Comparison of ENCODE assay signal across 8 cellular contexts in genomic region chr20:40968816-40969562, GRCh38. TPM values are rescaled to one million over a fixed set of nuclear protein-coding genes. Genes with fewer than 3 reads are reported as not detected.
DNase-seq lines count a peak whose midpoint lies in the region; ATAC-seq, FAIRE-seq and TF ChIP-seq lines count a peak whose summit lies in the region.
"Not testable (repeated sequence)": the region's sequence is repeated elsewhere in the genome, so short reads cannot be mapped to it uniquely, and the experiment has no call there.

No MANE protein-coding gene starts in this region.

- not testable (repeated sequence) for H3K4me1 ChIP-seq in smooth muscle cell (ENCODE audit: low read depth)

- DNase-seq in NCI-H446 (lab: John Stamatoyannopoulos, UW) (peak; percentile 60 to 82), bronchial epithelial cell (ENCODE audit: low read depth) (peak; percentile 44), iris pigment epithelial cell (ENCODE audit: low read depth) (peak; percentile 68), smooth muscle cell (lab: John Stamatoyannopoulos, UW; ENCODE audit: unreplicated experiment) (peak; percentile 58)
- peak; percentile 91 for DNase-seq in activated CD4-positive, CD25-positive, alpha-beta regulatory T cell treated with anti-CD3 and anti-CD28 coated beads, Interleukin-2, amount 50 U/mL, for 72 hours

- not testable (repeated sequence) for H3F3A ChIP-seq in smooth muscle cell (ENCODE audit: low read depth)

- not testable (repeated sequence) for H3K27me3 ChIP-seq in bronchial epithelial cell (ENCODE audit: control insufficient read depth, insufficient read depth, low read length); smooth muscle cell (ENCODE audit: low read depth)

- peak overlapping the region; percentile 92 for H2AFZ ChIP-seq in smooth muscle cell (ENCODE audit: low read depth)

- not testable (repeated sequence) for H3K9me3 ChIP-seq in smooth muscle cell (replicated peaks; ENCODE audit: low read depth)

- H4K20me1 ChIP-seq in smooth muscle cell (ENCODE audit: low read depth), result not testable (repeated sequence)

- H3K4me2 ChIP-seq in smooth muscle cell, result peak overlapping the region; percentile 81

- H3K36me3 ChIP-seq in bronchial epithelial cell (ENCODE audit: control insufficient read depth, insufficient read depth, low read length); smooth muscle cell (ENCODE audit: low read depth): not testable (repeated sequence)

- ATAC-seq in GM18502 (IDR thresholded peaks at IDR 0.05; ENCODE audit: poor library complexity, unreplicated experiment), result peak; percentile 71
- ATAC-seq in HG03342 (IDR thresholded peaks at IDR 0.05; ENCODE audit: unreplicated experiment), result peak; percentile 58

- FAIRE-seq in bronchial epithelial cell (lab: Jason Lieb, UNC), result not testable (repeated sequence)

- TF ChIP-seq CTCF in 22Rv1 (IDR thresholded peaks at IDR 0.05) (peak; percentile 97), bronchial epithelial cell (IDR thresholded peaks at IDR 0.05; ENCODE audit: insufficient read depth, low read length, severe bottlenecking) (peak; percentile 97), smooth muscle cell (IDR thresholded peaks at IDR 0.05; ENCODE audit: borderline replicate concordance, insufficient read depth, poor library complexity, severe bottlenecking) (peak; percentile 99)

- not testable (repeated sequence) for H3K79me2 ChIP-seq in smooth muscle cell (ENCODE audit: low read depth)

- not testable (repeated sequence) for H3K27ac ChIP-seq in 22Rv1; smooth muscle cell (ENCODE audit: low read depth)

- WGBS in smooth muscle cell (ENCODE audit: low lambda C conversion rate), result 40% methylated on average over 28 of the region's 28 CpGs

- H3K4me3 ChIP-seq in bronchial epithelial cell (ENCODE audit: low read depth, low read length) (peak overlapping the region; percentile 14), smooth muscle cell (peak overlapping the region; percentile 46)

- not testable (repeated sequence) for H3K9ac ChIP-seq in smooth muscle cell (ENCODE audit: low read depth)

RNA-seq across cellular contexts. Expression of gene TOP1, which starts 59.6 kb away (rescaled TPM):
- total RNA-seq in bronchial epithelial cell (18.2 and 37.5 TPM in 2 replicates), smooth muscle cell (28.6 and 28.9 TPM in 2 replicates)
- polyA plus RNA-seq in smooth muscle cell, result 17.0 and 23.6 TPM in 2 replicates
